In the genomic region with DNA sequence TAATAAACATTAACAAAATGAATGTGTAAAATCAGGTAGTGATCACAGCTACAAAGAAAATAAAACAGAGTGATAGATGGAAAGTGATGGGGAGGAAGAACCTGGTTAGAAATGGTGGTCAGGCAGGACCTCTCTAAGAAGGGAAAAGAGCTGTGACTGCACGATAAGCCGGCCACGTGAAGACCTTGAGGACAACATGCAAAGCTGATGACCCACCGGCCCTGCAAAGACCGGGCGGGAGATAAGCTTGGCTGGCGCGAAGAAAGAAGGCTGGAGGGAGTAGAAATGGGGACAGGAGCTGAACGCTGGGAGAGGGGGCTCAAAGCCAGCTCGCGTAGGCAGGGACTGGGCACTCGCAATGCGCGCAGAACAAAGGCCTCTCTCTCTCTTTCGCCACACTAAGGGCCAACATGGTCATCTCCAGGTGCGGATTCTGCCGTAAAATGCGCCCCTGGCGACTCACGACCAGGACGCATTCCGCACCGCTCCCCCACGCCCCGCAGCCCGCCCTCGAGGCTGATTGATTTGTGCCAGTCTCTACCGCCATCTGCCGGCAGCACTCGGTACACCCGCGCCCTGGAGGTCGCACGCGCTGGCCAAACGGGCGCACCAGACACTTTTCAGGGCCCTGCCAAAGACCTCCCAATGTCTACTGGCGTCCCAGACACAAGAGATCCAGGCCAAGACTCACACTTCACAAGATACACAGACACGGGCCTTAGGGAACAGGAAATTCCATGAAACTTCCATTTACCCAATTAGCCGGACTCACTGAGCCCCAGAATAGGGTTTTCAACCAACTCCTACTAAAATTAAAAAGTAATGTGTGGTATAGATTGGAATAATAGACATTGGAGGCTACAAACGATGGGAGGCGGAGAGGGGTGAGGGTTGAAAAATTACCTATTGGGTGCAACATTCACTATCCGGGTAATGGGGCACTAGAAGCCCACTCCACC, we compare ENCODE assay signal across 1 cellular context.
TF ChIP-seq lines count a peak whose summit lies in the region.

No MANE protein-coding gene starts in this region.

TF ChIP-seq in IMR-90, 13 proteins besides CTCF, POLR2A, EP300 and RAD21:
- TF ChIP-seq MAZ (IDR thresholded peaks at IDR 0.05; ENCODE audit: borderline replicate concordance, low read depth, low read length) (no peak; the same call in 1 of the 2 replicates), RFX5 (IDR thresholded peaks at IDR 0.05; ENCODE audit: low read depth, low read length) (no peak), RCOR1 (IDR thresholded peaks at IDR 0.05; ENCODE audit: insufficient replicate concordance, low read length) (no peak), SMC3 (IDR thresholded peaks at IDR 0.05; ENCODE audit: low read depth, low read length) (peak; percentile 63), FOS (IDR thresholded peaks at IDR 0.05; ENCODE audit: low read depth, low read length) (no peak)
- TF ChIP-seq, protein P1, sequence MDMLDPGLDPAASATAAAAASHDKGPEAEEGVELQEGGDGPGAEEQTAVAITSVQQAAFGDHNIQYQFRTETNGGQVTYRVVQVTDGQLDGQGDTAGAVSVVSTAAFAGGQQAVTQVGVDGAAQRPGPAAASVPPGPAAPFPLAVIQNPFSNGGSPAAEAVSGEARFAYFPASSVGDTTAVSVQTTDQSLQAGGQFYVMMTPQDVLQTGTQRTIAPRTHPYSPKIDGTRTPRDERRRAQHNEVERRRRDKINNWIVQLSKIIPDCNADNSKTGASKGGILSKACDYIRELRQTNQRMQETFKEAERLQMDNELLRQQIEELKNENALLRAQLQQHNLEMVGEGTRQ (IDR thresholded peaks at IDR 0.05; ENCODE audit: low read depth, low read length) = no peak
